ENCODE assay signal across 8 cellular contexts in genomic region chr17:75764711-75765421, GRCh38. TPM values are rescaled to one million over a fixed set of nuclear protein-coding genes. Genes with fewer than 3 reads are reported as not detected.
DNase-seq lines count a peak whose midpoint lies in the region; ATAC-seq, FAIRE-seq and TF ChIP-seq lines count a peak whose summit lies in the region.

TSS of gene GALK1 (minus strand) at chr17:75765192. CDS start at chr17:75765136, 56 bp downstream.

- TF ChIP-seq CTCF in DND-41 (IDR thresholded peaks at IDR 0.05; ENCODE audit: borderline replicate concordance, extremely low read depth, low read length, poor library complexity, severe bottlenecking) (peak; percentile 69), LNCaP clone FGC (IDR thresholded peaks at IDR 0.05; ENCODE audit: control insufficient read depth, extremely low read depth, insufficient read depth) (peak; percentile 43), GM12878 (IDR thresholded peaks at IDR 0.05 in 2 of 3, conservative IDR thresholded peaks at IDR 0.05 in 1 of 3; ENCODE audit: control insufficient read depth in 2 of 3, extremely low read depth in 1 of 3, insufficient read depth in 1 of 3, low read depth in 3 of 3, low read length in 3 of 3) (peak; percentile 49 to 83 (median 78))

- SMC1A ChIA-PET in GM12878 (lab: Charles Lee; ENCODE audit: uncharacterized antibody, unreplicated experiment): interaction anchor here (0.5 to 2.6 kb wide), 18 partner anchors 11 to 240 kb away, joined by 3 to 11 read pairs (median 3); partner anchors contain the start of genes MRPL38 and TRIM65

- in situ Hi-C loops in GM12878 (cut with MboI): no loop called here

- under 1% methylated on average over 41 of the region's 71 CpGs for WGBS in GM12878 (ENCODE audit: insufficient coverage, insufficient replicate concordance, low lambda C conversion rate, missing lambda C conversion rate)
- no CpG with 5 or more reads among the region's 71 CpGs for WGBS in iPS DF 6.9 (ENCODE audit: insufficient coverage, insufficient read length)

- peak; percentile 83 for TF ChIP-seq POLR2A in GM12878 (IDR thresholded peaks at IDR 0.05; ENCODE audit: low read depth, low read length)

- H3K79me2 ChIP-seq in DND-41 (ENCODE audit: insufficient read depth, low read length): no peaks in the 10 kb centered on the region
- no peaks in the 10 kb centered on the region; the same call in 1 of the 2 replicates for H3K79me2 ChIP-seq in GM12878 (ENCODE audit: control insufficient read depth, insufficient read depth, low read length)

- H3K4me1 ChIP-seq in DND-41 (ENCODE audit: insufficient read depth, low read length) (peaks cover 22% of the 10 kb centered on the region), GM12878 (ENCODE audit: control insufficient read depth, insufficient read depth, low read length) (peaks cover 12% of the 10 kb centered on the region), iPS DF 6.9 (ENCODE audit: control insufficient read depth, insufficient read depth, low read length) (peaks cover 3% of the 10 kb centered on the region)

- POLR2A ChIA-PET in GM12878 (lab: Charles Lee): interaction anchor here (0.6 to 5.3 kb wide), 17 partner anchors 8 to 412 kb away, joined by 3 to 40 read pairs (median 4); partner anchors contain the start of genes UNC13D, UNK and WBP2

- H3K9me3 ChIP-seq in DND-41 (ENCODE audit: insufficient read depth, low read length, severe bottlenecking) (no peaks in the 10 kb centered on the region), GM12878 (replicated peaks; ENCODE audit: control insufficient read depth, insufficient read depth, low read length) (no peaks in the 10 kb centered on the region), iPS DF 6.9 (ENCODE audit: control insufficient read depth, insufficient read depth, low read length) (no peaks in the 10 kb centered on the region)

- 0 out of 2 replicates have a peak, but pooled peaks cover 4% of the 10 kb centered on the region for H4K20me1 ChIP-seq in DND-41 (ENCODE audit: insufficient read depth, low read length)
- H4K20me1 ChIP-seq in GM12878 (ENCODE audit: control insufficient read depth, insufficient read depth): no peaks in the 10 kb centered on the region

- H3K4me2 ChIP-seq in DND-41 (ENCODE audit: insufficient read depth, low read length): peak within 1 kb of the TSS; percentile 99
- H3K4me2 ChIP-seq in GM12878 (ENCODE audit: control insufficient read depth, insufficient read depth): peak within 1 kb of the TSS; percentile 98

- H3K27ac ChIP-seq in DND-41 (ENCODE audit: low read length) (peak within 1 kb of the TSS; percentile 73), GM12878 (ENCODE audit: control insufficient read depth, insufficient read depth) (peak within 1 kb of the TSS; percentile 48; the same call in 1 of the 2 replicates), iPS DF 6.9 (ENCODE audit: low read length) (no peak within 1 kb of the TSS)

- TF ChIP-seq EP300 in GM12878 (IDR thresholded peaks at IDR 0.05; ENCODE audit: borderline replicate concordance in 1 of 2, control insufficient read depth in 1 of 2, low read depth in 2 of 2, low read length in 2 of 2): no peak

- H3K27me3 ChIP-seq in DND-41 (ENCODE audit: insufficient read depth, low read length, poor library complexity): no peaks in the 10 kb centered on the region
- no peaks in the 10 kb centered on the region for H3K27me3 ChIP-seq in GM12878 (replicated peaks in 1 of 2; ENCODE audit: control insufficient read depth in 2 of 2, insufficient read depth in 2 of 2, low read length in 1 of 2)
- H3K27me3 ChIP-seq in iPS DF 6.9 (ENCODE audit: control insufficient read depth, insufficient read depth, low read length): no peaks in the 10 kb centered on the region

- TSS peak; percentile 78 for BruUV-seq in GM12878 (replicated peaks; lab: Mats Ljungman, UMichigan)

- intact Hi-C loops in GM12878 (cut with micrococcal nuclease; ENCODE audit: unreplicated experiment): no loop called here

- CTCF ChIA-PET in GM12878 (lab: Yijun Ruan, JAX): interaction anchor here (0.7 to 5.6 kb wide), 29 partner anchors 8 to 240 kb away, joined by 3 to 75 read pairs (median 5); partner anchors contain the start of genes SMIM5, TRIM65, UNC13D and UNK

- RAD21 ChIA-PET in GM12878 (lab: Charles Lee; ENCODE audit: unreplicated experiment): interaction anchor here (0.7 to 3.9 kb wide), 22 partner anchors 11 to 386 kb away, joined by 3 to 32 read pairs (median 6); partner anchors contain the start of genes TRIM65, UNC13D, UNK and WBP2

- H2AFZ ChIP-seq in DND-41 (ENCODE audit: low read depth, low read length): peak within 1 kb of the TSS; percentile 83
- peak within 1 kb of the TSS; percentile 92 for H2AFZ ChIP-seq in GM12878 (ENCODE audit: control insufficient read depth, low read depth, low read length)

- FAIRE-seq in GM12878 (lab: Jason Lieb, UNC): no peak

- TF ChIP-seq RAD21 in GM12878 (IDR thresholded peaks at IDR 0.05; ENCODE audit: insufficient read depth, low read depth, low read length): peak; percentile 49

- peak within 1 kb of the TSS; percentile 83 for H3K9ac ChIP-seq in DND-41 (ENCODE audit: low read depth, low read length)
- peak within 1 kb of the TSS; percentile 80 for H3K9ac ChIP-seq in GM12878 (ENCODE audit: control insufficient read depth, insufficient read depth, low read length)

- H3K36me3 ChIP-seq in DND-41 (ENCODE audit: insufficient read depth, low read length) (peaks cover 7% of the 10 kb centered on the region; the same call in 1 of the 2 replicates), GM12878 (ENCODE audit: control insufficient read depth in 2 of 2, insufficient read depth in 2 of 2, low read length in 1 of 2) (no peaks in the 10 kb centered on the region), iPS DF 6.9 (ENCODE audit: control insufficient read depth, insufficient read depth, low read length) (no peaks in the 10 kb centered on the region)

- H3K4me3 ChIP-seq in DND-41 (ENCODE audit: low read depth in 1 of 2, low read length in 2 of 2) (peak within 1 kb of the TSS; percentile 70 to 82), LNCaP clone FGC (ENCODE audit: low read depth, low read length) (peak within 1 kb of the TSS; percentile 59), GM12878 (peak within 1 kb of the TSS; percentile 76; the same call in 1 of the 2 replicates), iPS DF 6.9 (ENCODE audit: low read length) (peak within 1 kb of the TSS; percentile 58; the same call in 1 of the 2 replicates), skeletal muscle cell (ENCODE audit: low read depth, low read length) (peak within 1 kb of the TSS; percentile 65)

- DNase-seq in DND-41: peak; percentile 79
- no peak for DNase-seq in LNCaP clone FGC (ENCODE audit: low read depth)
- DNase-seq in T1000 (lab: John Stamatoyannopoulos, UW): peak; percentile 85
- DNase-seq in GM12878 (ENCODE audit: low read depth, low spot score): no peak
- no peak for DNase-seq in iPS DF 6.9 (ENCODE audit: low read depth, low spot score)
- no peak for DNase-seq in skeletal muscle cell (ENCODE audit: low read depth)
- no peak for DNase-seq in NCI-H128 (lab: John Stamatoyannopoulos, UW; ENCODE audit: unreplicated experiment)

- peak; percentile 88 for ATAC-seq in DND-41 (ENCODE audit: insufficient read depth, low read depth)
- peak; percentile 54 for ATAC-seq in GM21528 (IDR thresholded peaks at IDR 0.05; ENCODE audit: low FRiP score, unreplicated experiment)
- ATAC-seq in GM12878: peak; percentile 96

TF ChIP-seq in GM12878, 131 proteins besides CTCF, POLR2A, EP300 and RAD21 (continues in another document):
- TF ChIP-seq FOXK2 (IDR thresholded peaks at IDR 0.05) (no peak), BCL11A (IDR thresholded peaks at IDR 0.05; ENCODE audit: low read depth, low read length) (no peak), MEF2B (IDR thresholded peaks at IDR 0.05; ENCODE audit: partially characterized antibody, poor library complexity, severe bottlenecking) (peak; percentile 94), MYC (IDR thresholded peaks at IDR 0.05; ENCODE audit: insufficient read depth, insufficient read length, insufficient replicate concordance, low read length, severe bottlenecking) (peak; percentile 20), BHLHE40 (IDR thresholded peaks at IDR 0.05; ENCODE audit: borderline replicate concordance in 1 of 2, low read depth in 2 of 2, low read length in 1 of 2) (peak; percentile 33 to 46; a peak in 3 of 4 replicates), MXI1 (IDR thresholded peaks at IDR 0.05; ENCODE audit: low read depth, low read length) (peak; percentile 59; the same call in 1 of the 2 replicates), EED (IDR thresholded peaks at IDR 0.05; ENCODE audit: low read depth) (peak; percentile 69), ETV6 (conservative IDR thresholded peaks at IDR 0.05 in 1 of 2, IDR thresholded peaks at IDR 0.05 in 1 of 2; ENCODE audit: borderline replicate concordance in 1 of 2, low read depth in 1 of 2) (no peak)

RNA-seq across cellular contexts. Expression of gene GALK1, which starts in this region (rescaled TPM):
- 12.0 and 15.1 TPM in 2 replicates for total RNA-seq in GM12878 (2013; cell fraction: nucleolus; rRNA removed)
- 32.6 and 43.2 TPM in 2 replicates for total RNA-seq in GM12878 (2014; rRNA removed)
- total RNA-seq in GM12878 (2014; rRNA removed; fragmentation: Illumina TruSeq; extraction: Trizol): 8.7 and 9.2 TPM in 2 replicates
- total RNA-seq in GM12878 (2021): 38.5 and 41.1 TPM in 2 replicates
- polyA plus RNA-seq in GM12878 (2011; ENCODE audit: low read depth): 8.1 TPM
- polyA plus RNA-seq in GM12878 (2011; rRNA removed): 4.0 and 8.4 TPM in 2 replicates
- polyA plus RNA-seq in GM12878 (2011; cell fraction: cytosol; rRNA removed): 15.1 and 25.3 TPM in 2 replicates
- 30.2 and 35.7 TPM in 2 replicates for polyA plus RNA-seq in GM12878 (2011; cell fraction: nucleus; rRNA removed)
- polyA plus RNA-seq in GM12878 (2012): 18.6 and 22.4 TPM in 2 replicates
- 0.25 and 3.6 TPM in 2 replicates for polyA plus RNA-seq in GM12878 (2014; fragmentation: Illumina TruSeq; extraction: Trizol)
- polyA plus RNA-seq in GM12878 (2014; fragmentation: Nextera tagmentation; extraction: Ambion mirVana): 1 to 10 TPM in 1 of 2 experiments, under 1 TPM in 1; 0.21 to 5.9 TPM
- 34.2 and 40.8 TPM in 2 replicates for polyA plus RNA-seq in GM12878 (2014; rRNA removed)
- 10 to 100 TPM; 38.1 to 43.8 TPM for polyA plus RNA-seq in GM12878 (2016; fragmentation: Nextera tagmentation; extraction: Ambion mirVana)
- polyA minus RNA-seq in GM12878 (2011; rRNA and poly(A)+ RNA removed): 5.0 and 16.4 TPM in 2 replicates
- 9.8 and 15.2 TPM in 2 replicates for polyA minus RNA-seq in GM12878 (2011; cell fraction: cytosol; rRNA and poly(A)+ RNA removed)
- polyA minus RNA-seq in GM12878 (2011; cell fraction: nucleus; rRNA and poly(A)+ RNA removed): 9.7 TPM in 2 replicates

Comparison
In these comparisons a context has a peak if more than half of its experiments do, and no peak if none do; other contexts are left out.
1. DNase-seq: peak in DND-41 (single experiment) and T1000 (single experiment); none in LNCaP clone FGC (single experiment), GM12878 (single experiment), iPS DF 6.9 (single experiment), skeletal muscle cell (single experiment) and NCI-H128 (single experiment).
2. Peak in every context shown above with its lines, with median percentiles within 50 percentile points of each other: ATAC-seq, H3K4me3 ChIP-seq and CTCF ChIP-seq.